8 cellular contexts compared by ENCODE assay signal in genomic region chr6:53064726-53065265, GRCh38. TPM values are rescaled to one million over a fixed set of nuclear protein-coding genes. Genes with fewer than 3 reads are reported as not detected.
DNase-seq lines count a peak whose midpoint lies in the region; ATAC-seq and TF ChIP-seq lines count a peak whose summit lies in the region.

No MANE protein-coding gene starts in this region.

- POLR2A ChIA-PET in activated CD4-positive, alpha-beta memory T cell treated with anti-CD3 and anti-CD28 coated beads for 36 hours (lab: Charles Lee) = interaction anchor here (1.6 kb wide), 1 partner anchor 74 kb away, joined by 3 read pairs; no protein-coding TSS in a partner anchor

- no peaks in the 10 kb centered on the region for H3K9me3 Mint-ChIP-seq in activated CD4-positive, alpha-beta memory T cell treated with anti-CD3 and anti-CD28 coated beads for 36 hours

- peak; percentile 67 for ATAC-seq in GM19463 (IDR thresholded peaks at IDR 0.05; ENCODE audit: unreplicated experiment)

- H3K4me1 ChIP-seq in duodenal mucosa (ENCODE audit: control insufficient read depth in 1 of 2, insufficient read depth in 2 of 2, low read length in 2 of 2) (peaks cover 31 to 35% of the 10 kb centered on the region in 2 donors), liver (ENCODE audit: control insufficient read depth in 4 of 4, insufficient read depth in 4 of 4, low read length in 3 of 4) (peaks cover 6 to 41% (median 25%) of the 10 kb centered on the region in 4 donors)

- no peak for TF ChIP-seq CTCF in liver (IDR thresholded peaks at IDR 0.05; ENCODE audit: low read depth, low read length, missing input control)

- H3K4me1 Mint-ChIP-seq in activated CD4-positive, alpha-beta memory T cell treated with anti-CD3 and anti-CD28 coated beads for 36 hours (ENCODE audit: low read depth) = peaks cover 52% of the 10 kb centered on the region

- H3K9me3 ChIP-seq in duodenal mucosa (ENCODE audit: control insufficient read depth in 1 of 2, low read length in 2 of 2) = no peaks in the 10 kb centered on the region
- H3K9me3 ChIP-seq in liver (ENCODE audit: control insufficient read depth in 4 of 4, low read length in 3 of 4) = no peaks in the 10 kb centered on the region

- under 1% methylated on average over 26 of the region's 26 CpGs for WGBS in liver

- DNase-seq in CD1c-positive myeloid dendritic cell (ENCODE audit: extremely low spot score) (peak; percentile 98), HK-2 (ENCODE audit: unreplicated experiment) (peak; percentile 95), NCI-H82 treated with DMSO at 0.1 percent for 48 hours (lab: John Stamatoyannopoulos, UW; ENCODE audit: unreplicated experiment) (peak; percentile 96)
- peak; percentile 98 for DNase-seq in activated CD4-positive, alpha-beta memory T cell treated with anti-CD3 and anti-CD28 coated beads for 36 hours
- DNase-seq in stimulated activated CD4-positive, alpha-beta T cell treated with anti-CD3 and anti-CD28 coated beads, Interleukin-2, amount 100 ng/mL, for 48 hours = peak; percentile 84 to 90

- H3K4me3 Mint-ChIP-seq in activated CD4-positive, alpha-beta memory T cell treated with anti-CD3 and anti-CD28 coated beads for 36 hours = peak overlapping the region; percentile 100

- peaks cover 4% of the 10 kb centered on the region for H3K36me3 Mint-ChIP-seq in activated CD4-positive, alpha-beta memory T cell treated with anti-CD3 and anti-CD28 coated beads for 36 hours

- H3K27me3 ChIP-seq in duodenal mucosa (ENCODE audit: control insufficient read depth in 1 of 2, insufficient read depth in 2 of 2, low read length in 2 of 2) (no peaks in the 10 kb centered on the region), liver (ENCODE audit: control insufficient read depth in 4 of 4, insufficient read depth in 4 of 4, low read length in 3 of 4) (no peaks in the 10 kb centered on the region)

- H3K9ac ChIP-seq in duodenal mucosa (ENCODE audit: low read depth in 1 of 2, low read length in 2 of 2) (peak overlapping the region; percentile 86 to 90), liver (ENCODE audit: low read depth in 1 of 2, low read length in 2 of 2) (peak overlapping the region; percentile 87 to 92)

- H3K27ac ChIP-seq in duodenal mucosa (ENCODE audit: low read depth, low read length) (peak overlapping the region; percentile 76), liver (ENCODE audit: low read depth in 1 of 2, low read length in 2 of 2) (peak overlapping the region; percentile 93 to 94)

- no peaks in the 10 kb centered on the region for H3K27me3 Mint-ChIP-seq in activated CD4-positive, alpha-beta memory T cell treated with anti-CD3 and anti-CD28 coated beads for 36 hours

- peak overlapping the region; percentile 97 for H3K27ac Mint-ChIP-seq in activated CD4-positive, alpha-beta memory T cell treated with anti-CD3 and anti-CD28 coated beads for 36 hours

- H3K4me3 ChIP-seq in duodenal mucosa (ENCODE audit: low read depth in 1 of 2, low read length in 2 of 2) = peak overlapping the region; percentile 91 to 96
- H3K4me3 ChIP-seq in liver (ENCODE audit: low read depth in 1 of 3, low read length in 3 of 3) = peak overlapping the region; percentile 73 to 98 (median 89)

- TF ChIP-seq RAD21 in liver (IDR thresholded peaks at IDR 0.05) = peak in 1 of 2 donors; percentile 36

- H3K36me3 ChIP-seq in duodenal mucosa (ENCODE audit: control insufficient read depth in 1 of 2, insufficient read depth in 2 of 2, low read length in 2 of 2) (no peaks in the 10 kb centered on the region), liver (ENCODE audit: control insufficient read depth in 4 of 4, insufficient read depth in 3 of 4, low read depth in 1 of 4, low read length in 3 of 4) (no peaks in the 10 kb centered on the region)

- CTCF ChIA-PET in activated CD4-positive, alpha-beta memory T cell treated with anti-CD3 and anti-CD28 coated beads for 36 hours (lab: Charles Lee) = interaction anchor here (0.6 to 3.4 kb wide), 4 partner anchors 69 to 479 kb away, joined by 3 to 17 read pairs (median 4); partner anchors contain the start of gene GSTA4

- intact Hi-C loops in activated CD4-positive, alpha-beta memory T cell treated with anti-CD3 and anti-CD28 coated beads for 36 hours (cut with micrococcal nuclease) = loop anchor here (1.0 to 5.0 kb wide), 6 partner anchors 293 to 780 kb away; partner anchors contain the start of genes EFHC1, GCLC and MCM3

TF ChIP-seq in liver, 16 proteins besides CTCF, POLR2A, EP300 and RAD21:
- TF ChIP-seq, protein P1, sequence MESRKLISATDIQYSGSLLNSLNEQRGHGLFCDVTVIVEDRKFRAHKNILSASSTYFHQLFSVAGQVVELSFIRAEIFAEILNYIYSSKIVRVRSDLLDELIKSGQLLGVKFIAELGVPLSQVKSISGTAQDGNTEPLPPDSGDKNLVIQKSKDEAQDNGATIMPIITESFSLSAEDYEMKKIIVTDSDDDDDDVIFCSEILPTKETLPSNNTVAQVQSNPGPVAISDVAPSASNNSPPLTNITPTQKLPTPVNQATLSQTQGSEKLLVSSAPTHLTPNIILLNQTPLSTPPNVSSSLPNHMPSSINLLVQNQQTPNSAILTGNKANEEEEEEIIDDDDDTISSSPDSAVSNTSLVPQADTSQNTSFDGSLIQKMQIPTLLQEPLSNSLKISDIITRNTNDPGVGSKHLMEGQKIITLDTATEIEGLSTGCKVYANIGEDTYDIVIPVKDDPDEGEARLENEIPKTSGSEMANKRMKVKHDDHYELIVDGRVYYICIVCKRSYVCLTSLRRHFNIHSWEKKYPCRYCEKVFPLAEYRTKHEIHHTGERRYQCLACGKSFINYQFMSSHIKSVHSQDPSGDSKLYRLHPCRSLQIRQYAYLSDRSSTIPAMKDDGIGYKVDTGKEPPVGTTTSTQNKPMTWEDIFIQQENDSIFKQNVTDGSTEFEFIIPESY (IDR thresholded peaks at IDR 0.05) = peak; percentile 58
- TF ChIP-seq HNF4G (IDR thresholded peaks at IDR 0.05) = no peak
- TF ChIP-seq SP1 (IDR thresholded peaks at IDR 0.05) = peak; percentile 58
- TF ChIP-seq FOXA1 (IDR thresholded peaks at IDR 0.05) = no peak
- TF ChIP-seq JUND (IDR thresholded peaks at IDR 0.05) = peak in 1 of 2 donors; percentile 45
- TF ChIP-seq YY1 (IDR thresholded peaks at IDR 0.05) = peak; percentile 72
- TF ChIP-seq REST (IDR thresholded peaks at IDR 0.05) = peak; percentile 40
- peak; percentile 39 for TF ChIP-seq NR2F2 (IDR thresholded peaks at IDR 0.05)
- no peak for TF ChIP-seq FOXA2 (IDR thresholded peaks at IDR 0.05)
- peak; percentile 86 for TF ChIP-seq MAX (IDR thresholded peaks at IDR 0.05)
- peak; percentile 24 for TF ChIP-seq ATF3 (IDR thresholded peaks at IDR 0.05)
- TF ChIP-seq GABPA (IDR thresholded peaks at IDR 0.05 in 1 of 2, conservative IDR thresholded peaks at IDR 0.05 in 1 of 2) = peak; percentile 49 to 81
- peak; percentile 45 to 55 for TF ChIP-seq RXRA (IDR thresholded peaks at IDR 0.05)
- peak in 1 of 2 donors; percentile 7 for TF ChIP-seq EGR1 (IDR thresholded peaks at IDR 0.05; ENCODE audit: low read depth in 2 of 2)
- peak in 1 of 2 donors; percentile 40 for TF ChIP-seq HNF4A (conservative IDR thresholded peaks at IDR 0.05)
- TF ChIP-seq TAF1 (conservative IDR thresholded peaks at IDR 0.05) = peak; percentile 55

RNA-seq across cellular contexts. Expression of gene FBXO9, which starts 0.4 kb away (rescaled TPM):
- total RNA-seq in activated CD4-positive, alpha-beta memory T cell treated with anti-CD3 and anti-CD28 coated beads for 36 hours = 10 to 100 TPM; 54.1 to 55.6 TPM
- 10 to 100 TPM; 49.9 to 79.1 TPM for total RNA-seq in liver
- polyA plus RNA-seq in liver = 10 to 100 TPM; 36.8 to 52.5 TPM

RNA-seq across cellular contexts. Expression of gene CILK1, which starts 3.2 kb away (rescaled TPM):
- 1 to 10 TPM; 7.2 to 7.3 TPM for total RNA-seq in activated CD4-positive, alpha-beta memory T cell treated with anti-CD3 and anti-CD28 coated beads for 36 hours
- total RNA-seq in liver = 1 to 10 TPM; 4.6 to 7.4 TPM
- polyA plus RNA-seq in liver = 1 to 10 TPM; 3.1 TPM

Comparison
In these comparisons a context has a peak if more than half of its experiments do, and no peak if none do; other contexts are left out.
1. Peak in every context shown above with its lines: DNase-seq, ATAC-seq, H3K4me3 ChIP-seq and H3K27ac ChIP-seq.